26 cellular contexts compared by ENCODE assay signal in genomic region chr1:111841189-111841588, GRCh38.
"Had no signal": no experiment of that assay in that cellular context is flagged by ENCODE, and none has a peak within 500 bp of the region (broad histone marks: within the 10 kb centered on the region; RNA-seq: fewer than 3 reads in every experiment).

No MANE protein-coding gene starts in this region.

- H3K4me3 Mint-ChIP-seq: natural killer cell treated with Interleukin-12 subunit alpha and Interleukin-12 subunit beta and Interleukin-15 and Interleukin-18, amount 100 ng/mL, for 72 hours; nephron progenitor cell; neural crest cell; stimulated activated effector memory CD8-positive, alpha-beta T cell treated with anti-CD3 and anti-CD28 coated beads, Interleukin-12 subunit alpha, Interleukin-12 subunit beta, amount 100 ng/mL, for 72 hours; stimulated activated naive B cell treated with anti-CD40 and anti-IgM and Interleukin-4, amounts not matched to agents 10 μg/mL and 1 μg/mL and 100 μg/mL, for 72 hours; stimulated activated naive CD8-positive, alpha-beta T cell treated with anti-CD3 and anti-CD28 coated beads, Interleukin-15, Interleukin-2, amounts not matched to agents 100 ng/mL and 50 ng/mL, for 24 hours had no signal

- H3K4me1 Mint-ChIP-seq: nephron progenitor cell; neural crest cell; stimulated activated effector memory CD8-positive, alpha-beta T cell treated with anti-CD3 and anti-CD28 coated beads, Interleukin-12 subunit alpha, Interleukin-12 subunit beta, amount 100 ng/mL, for 72 hours had no signal

- H3K4me3 ChIP-seq: pancreas, psoas muscle, right lobe of liver, sigmoid colon, stomach, thoracic aorta, thyroid gland, tibial nerve, upper lobe of left lung, vagina had no signal

- H3K36me3 Mint-ChIP-seq: natural killer cell treated with Interleukin-12 subunit alpha and Interleukin-12 subunit beta and Interleukin-15 and Interleukin-18, amount 100 ng/mL, for 72 hours; stimulated activated effector memory CD8-positive, alpha-beta T cell treated with anti-CD3 and anti-CD28 coated beads, Interleukin-12 subunit alpha, Interleukin-12 subunit beta, amount 100 ng/mL, for 72 hours; stimulated activated naive B cell treated with anti-CD40 and anti-IgM and Interleukin-4, amounts not matched to agents 10 μg/mL and 1 μg/mL and 100 μg/mL, for 72 hours had no signal

- H3K27ac Mint-ChIP-seq: natural killer cell treated with Interleukin-12 subunit alpha and Interleukin-12 subunit beta and Interleukin-15 and Interleukin-18, amount 100 ng/mL, for 72 hours; nephron progenitor cell; stimulated activated effector memory CD8-positive, alpha-beta T cell treated with anti-CD3 and anti-CD28 coated beads, Interleukin-12 subunit alpha, Interleukin-12 subunit beta, amount 100 ng/mL, for 72 hours; stimulated activated naive B cell treated with anti-CD40 and anti-IgM and Interleukin-4, amounts not matched to agents 10 μg/mL and 1 μg/mL and 100 μg/mL, for 72 hours; stimulated activated naive CD8-positive, alpha-beta T cell treated with anti-CD3 and anti-CD28 coated beads, Interleukin-15, Interleukin-2, amounts not matched to agents 100 ng/mL and 50 ng/mL, for 24 hours had no signal

- H3K9me3 ChIP-seq: neutrophil, pancreas, psoas muscle, right lobe of liver, sigmoid colon, stomach, thoracic aorta, thyroid gland, tibial nerve, upper lobe of left lung, vagina had no signal

- H3K9me3 Mint-ChIP-seq: natural killer cell treated with Interleukin-12 subunit alpha and Interleukin-12 subunit beta and Interleukin-15 and Interleukin-18, amount 100 ng/mL, for 72 hours; nephron progenitor cell; neural crest cell; stimulated activated effector memory CD8-positive, alpha-beta T cell treated with anti-CD3 and anti-CD28 coated beads, Interleukin-12 subunit alpha, Interleukin-12 subunit beta, amount 100 ng/mL, for 72 hours; stimulated activated naive B cell treated with anti-CD40 and anti-IgM and Interleukin-4, amounts not matched to agents 10 μg/mL and 1 μg/mL and 100 μg/mL, for 72 hours; stimulated activated naive CD8-positive, alpha-beta T cell treated with anti-CD3 and anti-CD28 coated beads, Interleukin-15, Interleukin-2, amounts not matched to agents 100 ng/mL and 50 ng/mL, for 24 hours had no signal

- H3K27me3 ChIP-seq: pancreas, right lobe of liver, sigmoid colon, stomach, thyroid gland, tibial nerve, upper lobe of left lung, vagina had no signal

- H3K4me1 ChIP-seq: pancreas, psoas muscle, right lobe of liver, stomach, thyroid gland, tibial nerve, upper lobe of left lung, vagina had no signal

- DNase-seq: nephron progenitor cell; nucleus accumbens; pancreas; psoas muscle; right cardiac atrium; right lobe of liver; sigmoid colon; small intestine; stimulated activated CD4-positive, alpha-beta T cell treated with anti-CD3 and anti-CD28 coated beads, Interleukin-15, amount 100 ng/mL, for 24 hours; stimulated activated CD4-positive, alpha-beta T cell treated with anti-CD3 and anti-CD28 coated beads, Interleukin-2, amount 100 ng/mL, for 24 hours; stimulated activated CD4-positive, alpha-beta T cell treated with anti-CD3 and anti-CD28 coated beads, Interleukin-2, amount 100 ng/mL, for 48 hours; stimulated activated CD4-positive, alpha-beta T cell treated with anti-CD3 and anti-CD28 coated beads, Interleukin-4, amount 100 ng/mL, for 24 hours; stimulated activated naive B cell treated with anti-CD40 and anti-IgM and Interleukin-4, amounts not matched to agents 10 μg/mL and 1 μg/mL and 100 μg/mL, for 72 hours; stimulated activated naive CD4-positive, alpha-beta T cell treated with Interleukin-2 at 50 U/mL for 16 hours; stomach; thyroid gland; trophoblast cell; upper lobe of left lung had no signal

- H3K36me3 ChIP-seq: neutrophil, pancreas, right lobe of liver, sigmoid colon, stomach, thoracic aorta, thyroid gland, tibial nerve, upper lobe of left lung, vagina had no signal

- H3K27ac ChIP-seq: neutrophil, pancreas, psoas muscle, right lobe of liver, sigmoid colon, stomach, thoracic aorta, thyroid gland, tibial nerve, upper lobe of left lung, vagina had no signal

- ATAC-seq: natural killer cell treated with Interleukin-12 subunit alpha and Interleukin-12 subunit beta and Interleukin-15 and Interleukin-18, amount 100 ng/mL, for 72 hours; pancreas; psoas muscle; right cardiac atrium; stimulated activated effector memory CD8-positive, alpha-beta T cell treated with anti-CD3 and anti-CD28 coated beads, Interleukin-12 subunit alpha, Interleukin-12 subunit beta, amount 100 ng/mL, for 72 hours; stimulated activated naive B cell treated with anti-CD40 and anti-IgM and Interleukin-4, amounts not matched to agents 10 μg/mL and 1 μg/mL and 100 μg/mL, for 72 hours had no signal
